32 cellular contexts compared by ENCODE assay signal in genomic region chr6:135594000-135594399, GRCh38.
"Had no signal": no experiment of that assay in that cellular context is flagged by ENCODE, and none has a peak within 500 bp of the region (broad histone marks: within the 10 kb centered on the region; RNA-seq: fewer than 3 reads in every experiment).

No MANE protein-coding gene starts in this region.

- H3K9me3 ChIP-seq: adrenal gland, body of pancreas had no signal

- H3K27me3 ChIP-seq: adrenal gland, body of pancreas, brain microvascular endothelial cell, breast epithelium had no signal

- H3K4me1 ChIP-seq: adrenal gland, body of pancreas, breast epithelium had no signal

- H3K36me3 ChIP-seq: adrenal gland, brain microvascular endothelial cell, breast epithelium had no signal

- H3K4me3 ChIP-seq: adrenal gland, body of pancreas, breast epithelium had no signal

- ATAC-seq: activated CD8-positive, alpha-beta memory T cell treated with anti-CD3 and anti-CD28 coated beads, Interleukin-2, amount 10 ng/mL, durations not matched to agents 7 days and 5 days; activated CD8-positive, alpha-beta T cell treated with anti-CD3 and anti-CD28 coated beads for 36 hours; activated naive CD4-positive, alpha-beta T cell treated with anti-CD3 and anti-CD28 coated beads, Interleukin-2, amount 50 U/mL, for 72 hours; body of pancreas had no signal

- FAIRE-seq: astrocyte, TTC549 had no signal

- DNase-seq: activated B cell treated with CpG ODN at 0.5 μM for 24 hours; activated CD4-positive, alpha-beta memory T cell treated with anti-CD3 and anti-CD28 coated beads for 36 hours; activated CD4-positive, alpha-beta T cell treated with anti-CD3 and anti-CD28 coated beads for 4 hours; activated CD4-positive, alpha-beta T cell treated with anti-CD3 and anti-CD28 coated beads, Interleukin-2, amount 10 ng/mL, durations not matched to agents 24 days and 14 days; activated CD4-positive, alpha-beta T cell treated with anti-CD3 and anti-CD28 coated beads, Interleukin-2, amount 50 U/mL, for 1 hour; activated CD4-positive, alpha-beta T cell treated with anti-CD3 and anti-CD28 coated beads, Interleukin-2, amount 50 U/mL, for 4 hours; activated CD4-positive, CD25-positive, alpha-beta regulatory T cell treated with anti-CD3 and anti-CD28 coated beads, Interleukin-2, amount 50 U/mL, for 72 hours; activated CD8-positive, alpha-beta memory T cell treated with anti-CD3 and anti-CD28 coated beads, Interleukin-2, amount 10 ng/mL, durations not matched to agents 7 days and 5 days; activated CD8-positive, alpha-beta memory T cell treated with anti-CD3 and anti-CD28 coated beads, Interleukin-2, amount 50 U/mL, for 48 hours; activated CD8-positive, alpha-beta T cell treated with anti-CD3 and anti-CD28 coated beads for 36 hours; activated effector memory CD4-positive, alpha-beta T cell treated with Interleukin-2 at 50 U/mL for 16 hours; activated gamma-delta T cell; activated naive CD4-positive, alpha-beta T cell; activated naive CD4-positive, alpha-beta T cell treated with anti-CD3 and anti-CD28 coated beads for 36 hours; activated naive CD4-positive, alpha-beta T cell treated with anti-CD3 and anti-CD28 coated beads, Interleukin-2, amount 50 U/mL, for 16 hours; activated naive CD8-positive, alpha-beta T cell treated with anti-CD3 and anti-CD28 coated beads for 36 hours; activated T-cell treated with anti-CD3 and anti-CD28 coated beads, Interleukin-2, amount 50 U/mL, for 24 hours; activated T-cell treated with anti-CD3 and anti-CD28 coated beads, Interleukin-2, amount 50 U/mL, for 48 hours; adrenal gland; amniotic stem cell; aorta; body of pancreas; brain microvascular endothelial cell; central memory CD4-positive, alpha-beta T cell; T-helper 1 cell; T-helper 2 cell; T-helper 9 cell had no signal

- H3K27ac ChIP-seq: adrenal gland, body of pancreas, brain microvascular endothelial cell, breast epithelium, VCaP had no signal
